In the genomic region with DNA sequence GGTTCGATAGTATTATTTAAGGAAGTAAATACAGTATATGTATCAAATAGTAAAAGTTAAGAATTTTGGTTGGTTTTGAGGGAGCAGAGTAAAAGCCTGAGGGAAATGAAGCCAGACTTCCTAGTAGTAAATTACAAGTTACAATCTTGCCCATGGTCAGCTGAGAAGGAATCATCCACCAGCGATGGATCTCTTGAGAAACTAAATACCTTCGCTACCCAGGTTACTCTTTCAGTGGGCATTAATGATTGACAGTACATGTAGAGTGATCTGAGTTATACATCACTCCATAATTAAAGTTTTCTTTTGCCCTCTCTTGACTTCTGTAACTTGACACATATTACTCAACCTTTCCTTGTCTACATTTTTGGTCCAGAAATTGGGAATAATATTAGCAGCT, we compare ENCODE assay signal across 16 cellular contexts.
A peak's percentile ranks its signal among the peaks of the same experiment; 100 is the strongest.
DNase-seq lines count a peak whose midpoint lies in the region; ATAC-seq, FAIRE-seq and TF ChIP-seq lines count a peak whose summit lies in the region.
"Had no signal": no experiment of that assay in that cellular context is flagged by ENCODE, and none has a peak within 500 bp of the region (broad histone marks: within the 10 kb centered on the region; RNA-seq: fewer than 3 reads in every experiment).

No MANE protein-coding gene starts in this region.

- no peak for TF ChIP-seq RAD21 in GM12878 (IDR thresholded peaks at IDR 0.05; ENCODE audit: insufficient read depth, low read depth, low read length)

- H3K27me3 ChIP-seq in OCI-LY1 (ENCODE audit: insufficient read depth, low read length): no peaks in the 10 kb centered on the region
- H3K27me3 ChIP-seq in GM12878 (replicated peaks in 1 of 2; ENCODE audit: control insufficient read depth in 2 of 2, insufficient read depth in 2 of 2, low read length in 1 of 2): no peaks in the 10 kb centered on the region
- H3K27me3 ChIP-seq: BLaER1 had no signal

- peaks cover 14% of the 10 kb centered on the region; the same call in 1 of the 2 replicates for H3F3A ChIP-seq in OCI-LY1 (ENCODE audit: insufficient read depth, low read length)

- H3K36me3 ChIP-seq in OCI-LY1 (ENCODE audit: insufficient read depth, low read length) (no peaks in the 10 kb centered on the region), GM12878 (ENCODE audit: control insufficient read depth in 2 of 2, insufficient read depth in 2 of 2, low read length in 1 of 2) (no peaks in the 10 kb centered on the region)
- H3K36me3 ChIP-seq: BLaER1, HAP-1 had no signal

- TF ChIP-seq EP300 in GM12878 (IDR thresholded peaks at IDR 0.05; ENCODE audit: borderline replicate concordance in 1 of 2, control insufficient read depth in 1 of 2, low read depth in 2 of 2, low read length in 2 of 2): no peak

- SMC1A ChIA-PET in GM12878 (lab: Charles Lee; ENCODE audit: uncharacterized antibody, unreplicated experiment): interaction anchor here (0.6 to 1.2 kb wide), 6 partner anchors 14 to 68 kb away, joined by 3 to 5 read pairs (median 4); no protein-coding TSS in a partner anchor

- H4K20me1 ChIP-seq in OCI-LY1 (ENCODE audit: insufficient read depth, low read length) (no peaks in the 10 kb centered on the region), GM12878 (ENCODE audit: control insufficient read depth, insufficient read depth) (no peaks in the 10 kb centered on the region)
- H4K20me1 ChIP-seq: BLaER1 had no signal

- no TSS peak for BruUV-seq in GM12878 (replicated peaks; lab: Mats Ljungman, UMichigan)

- no peak for ATAC-seq in GM12878
- ATAC-seq in HG03432 (IDR thresholded peaks at IDR 0.05; ENCODE audit: unreplicated experiment): no peak

- H3K4me3 ChIP-seq in OCI-LY1 (ENCODE audit: low read depth, low read length, poor library complexity, severe bottlenecking): no peak overlapping the region
- H3K4me3 ChIP-seq in GM12878: no peak overlapping the region
- H3K4me3 ChIP-seq: BLaER1, GM23248, HAP-1 had no signal

- no peak for DNase-seq in GM12878 (ENCODE audit: low read depth, low spot score)
- DNase-seq in left kidney (ENCODE audit: low read depth, low spot score): peak; percentile 43
- no peak for DNase-seq in D341Med (ENCODE audit: low spot score)
- DNase-seq in NCI-H2171 (lab: John Stamatoyannopoulos, UW): no peak
- no peak for DNase-seq in GM19238 (ENCODE audit: insufficient read length, low spot score)
- DNase-seq: 8988T; CD4-positive, alpha-beta memory T cell; DMS79 treated with DMSO at 0.1 percent for 48 hours; GF-D8; GM23248; IMR-90 had no signal

- RAD21 ChIA-PET in GM12878 (lab: Charles Lee; ENCODE audit: unreplicated experiment): interaction anchor here (1.2 kb wide), 1 partner anchor 96 kb away, joined by 3 read pairs; no protein-coding TSS in a partner anchor

- H3K9me3 ChIP-seq in OCI-LY1 (ENCODE audit: low read length) (no peaks in the 10 kb centered on the region), GM12878 (replicated peaks; ENCODE audit: control insufficient read depth, insufficient read depth, low read length) (no peaks in the 10 kb centered on the region)
- H3K9me3 ChIP-seq: BLaER1, HAP-1 had no signal

- TF ChIP-seq CTCF in OCI-LY1 (IDR thresholded peaks at IDR 0.05; ENCODE audit: low read length): no peak
- TF ChIP-seq CTCF in GM12878 (IDR thresholded peaks at IDR 0.05 in 2 of 3, conservative IDR thresholded peaks at IDR 0.05 in 1 of 3; ENCODE audit: control insufficient read depth in 2 of 3, extremely low read depth in 1 of 3, insufficient read depth in 1 of 3, low read depth in 3 of 3, low read length in 3 of 3): no peak

- H3K4me1 ChIP-seq in OCI-LY1 (ENCODE audit: insufficient read depth, low read length, severe bottlenecking) (peaks cover 46% of the 10 kb centered on the region), GM12878 (ENCODE audit: control insufficient read depth, insufficient read depth, low read length) (no peaks in the 10 kb centered on the region; the same call in 1 of the 2 replicates)
- H3K4me1 ChIP-seq: BLaER1, HAP-1 had no signal

- no peak for FAIRE-seq in GM12878 (lab: Jason Lieb, UNC)
- FAIRE-seq: HTR-8/SVneo had no signal

- H2AFZ ChIP-seq in OCI-LY1 (ENCODE audit: low read length): no peak overlapping the region
- peak overlapping the region; percentile 25; the same call in 1 of the 2 replicates for H2AFZ ChIP-seq in GM12878 (ENCODE audit: control insufficient read depth, low read depth, low read length)
- H2AFZ ChIP-seq: GM23248 had no signal

- POLR2A ChIA-PET in GM12878 (lab: Charles Lee): no interaction called here

- peak overlapping the region; percentile 9; the same call in 1 of the 2 replicates for H3K4me2 ChIP-seq in OCI-LY1 (ENCODE audit: low read length)
- no peak overlapping the region for H3K4me2 ChIP-seq in GM12878 (ENCODE audit: control insufficient read depth, insufficient read depth)
- H3K4me2 ChIP-seq: BLaER1 had no signal

- intact Hi-C loops in GM12878 (cut with micrococcal nuclease; ENCODE audit: unreplicated experiment): no loop called here

- WGBS in GM12878 (ENCODE audit: insufficient coverage, insufficient replicate concordance, low lambda C conversion rate, missing lambda C conversion rate): 93% methylated on average over 3 of the region's 3 CpGs

- TF ChIP-seq POLR2A in GM12878 (IDR thresholded peaks at IDR 0.05; ENCODE audit: low read depth, low read length): no peak

- no peak overlapping the region; the same call in 1 of the 2 replicates for H3K9ac ChIP-seq in OCI-LY1 (ENCODE audit: low read length)
- H3K9ac ChIP-seq in GM12878 (ENCODE audit: control insufficient read depth, insufficient read depth, low read length): no peak overlapping the region
- H3K9ac ChIP-seq: BLaER1, GM23248 had no signal

- CTCF ChIA-PET in GM12878 (lab: Yijun Ruan, JAX): interaction anchor here (1.0 kb wide), 1 partner anchor 17 kb away, joined by 3 read pairs; no protein-coding TSS in a partner anchor

- H3K9me2 ChIP-seq in OCI-LY1 (ENCODE audit: low read depth, low read length): no peaks in the 10 kb centered on the region

- H3K27ac ChIP-seq in OCI-LY1 (ENCODE audit: low read depth, low read length, poor library complexity, severe bottlenecking) (peak overlapping the region; percentile 2), GM12878 (ENCODE audit: control insufficient read depth, insufficient read depth) (no peak overlapping the region)
- H3K27ac ChIP-seq: BLaER1, GM23248 had no signal

- H3K79me2 ChIP-seq in OCI-LY1 (ENCODE audit: insufficient read depth, low read length): no peaks in the 10 kb centered on the region
- no peaks in the 10 kb centered on the region for H3K79me2 ChIP-seq in GM12878 (ENCODE audit: control insufficient read depth, insufficient read depth, low read length)

- in situ Hi-C loops in GM12878 (cut with MboI): no loop called here

TF ChIP-seq in GM12878, 131 proteins besides CTCF, POLR2A, EP300 and RAD21 (continues in another document):
- TF ChIP-seq TCF12 (IDR thresholded peaks at IDR 0.05; ENCODE audit: low read depth, low read length): no peak
- TF ChIP-seq ZBED1 (IDR thresholded peaks at IDR 0.05; ENCODE audit: borderline replicate concordance): no peak
- no peak for TF ChIP-seq NFYA (IDR thresholded peaks at IDR 0.05; ENCODE audit: borderline replicate concordance, low read depth, low read length)
- no peak for TF ChIP-seq LARP7 (IDR thresholded peaks at IDR 0.05)
- TF ChIP-seq ZZZ3 (IDR thresholded peaks at IDR 0.05; ENCODE audit: control insufficient read depth, insufficient read length, low read depth): no peak
- TF ChIP-seq CHD4 (IDR thresholded peaks at IDR 0.05): no peak
- TF ChIP-seq, protein P1, sequence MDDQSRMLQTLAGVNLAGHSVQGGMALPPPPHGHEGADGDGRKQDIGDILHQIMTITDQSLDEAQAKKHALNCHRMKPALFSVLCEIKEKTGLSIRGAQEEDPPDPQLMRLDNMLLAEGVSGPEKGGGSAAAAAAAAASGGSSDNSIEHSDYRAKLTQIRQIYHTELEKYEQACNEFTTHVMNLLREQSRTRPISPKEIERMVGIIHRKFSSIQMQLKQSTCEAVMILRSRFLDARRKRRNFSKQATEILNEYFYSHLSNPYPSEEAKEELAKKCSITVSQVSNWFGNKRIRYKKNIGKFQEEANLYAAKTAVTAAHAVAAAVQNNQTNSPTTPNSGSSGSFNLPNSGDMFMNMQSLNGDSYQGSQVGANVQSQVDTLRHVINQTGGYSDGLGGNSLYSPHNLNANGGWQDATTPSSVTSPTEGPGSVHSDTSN (IDR thresholded peaks at IDR 0.05; ENCODE audit: insufficient replicate concordance, low read depth, low read length): no peak
- TF ChIP-seq SKIL (IDR thresholded peaks at IDR 0.05; ENCODE audit: low read depth, poor library complexity, severe bottlenecking): no peak
